In the genomic region with DNA sequence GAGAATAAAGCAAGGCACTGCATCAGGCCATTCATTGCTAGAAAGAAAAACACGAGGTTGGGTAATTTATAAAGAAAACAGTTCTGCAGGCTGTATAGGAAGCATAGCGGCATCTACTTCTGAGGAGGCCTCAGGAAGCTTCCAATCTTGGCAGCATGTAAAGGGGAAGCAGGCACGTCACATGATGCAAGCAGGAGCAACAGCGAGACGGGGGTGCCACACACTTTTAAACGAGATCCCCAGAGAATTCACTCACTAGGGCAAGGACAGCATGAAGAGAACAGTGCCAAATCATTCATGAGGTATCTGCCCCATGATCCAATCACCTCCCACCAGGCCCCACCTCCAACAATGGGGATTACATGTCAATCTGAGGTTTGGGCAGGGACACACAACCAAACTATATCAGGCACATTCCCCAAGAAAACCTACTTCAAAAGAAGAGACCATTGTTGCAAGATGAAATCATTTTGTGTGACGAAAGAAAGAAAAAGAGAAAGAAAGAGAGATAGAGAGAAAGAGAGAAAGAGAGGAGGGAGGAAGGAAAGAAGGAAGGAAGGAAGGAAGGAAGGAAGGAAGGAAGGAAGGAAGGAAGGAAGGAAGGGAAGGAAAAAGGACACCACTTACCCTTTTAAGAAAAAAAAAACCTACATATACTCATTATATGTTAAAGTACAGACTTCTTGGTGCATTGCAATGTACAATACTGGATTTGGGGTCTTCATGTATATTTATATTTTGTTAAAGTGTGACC, we compare ENCODE assay signal across 1 cellular context.
TF ChIP-seq lines count a peak whose summit lies in the region.

No MANE protein-coding gene starts in this region.

TF ChIP-seq in K562, 482 proteins besides CTCF, POLR2A, EP300 and RAD21 (continued from another document):
- TF ChIP-seq, protein P1, sequence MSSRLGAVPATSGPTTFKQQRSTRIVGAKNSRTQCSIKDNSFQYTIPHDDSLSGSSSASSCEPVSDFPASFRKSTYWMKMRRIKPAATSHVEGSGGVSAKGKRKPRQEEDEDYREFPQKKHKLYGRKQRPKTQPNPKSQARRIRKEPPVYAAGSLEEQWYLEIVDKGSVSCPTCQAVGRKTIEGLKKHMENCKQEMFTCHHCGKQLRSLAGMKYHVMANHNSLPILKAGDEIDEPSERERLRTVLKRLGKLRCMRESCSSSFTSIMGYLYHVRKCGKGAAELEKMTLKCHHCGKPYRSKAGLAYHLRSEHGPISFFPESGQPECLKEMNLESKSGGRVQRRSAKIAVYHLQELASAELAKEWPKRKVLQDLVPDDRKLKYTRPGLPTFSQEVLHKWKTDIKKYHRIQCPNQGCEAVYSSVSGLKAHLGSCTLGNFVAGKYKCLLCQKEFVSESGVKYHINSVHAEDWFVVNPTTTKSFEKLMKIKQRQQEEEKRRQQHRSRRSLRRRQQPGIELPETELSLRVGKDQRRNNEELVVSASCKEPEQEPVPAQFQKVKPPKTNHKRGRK (tag; IDR thresholded peaks at IDR 0.05), result peak; percentile 77
- no peak for TF ChIP-seq ATF7 (IDR thresholded peaks at IDR 0.05)
- TF ChIP-seq ZNF165 (CRISPR knock-in tag; IDR thresholded peaks at IDR 0.05; ENCODE audit: borderline replicate concordance), result no peak
- TF ChIP-seq TRIM28 (IDR thresholded peaks at IDR 0.05), result peak; percentile 20; the same call in 1 of the 2 replicates
- TF ChIP-seq TRIM24 (IDR thresholded peaks at IDR 0.05), result peak; percentile 61 to 75; a peak in 2 of 4 replicates
- TF ChIP-seq, protein P2, sequence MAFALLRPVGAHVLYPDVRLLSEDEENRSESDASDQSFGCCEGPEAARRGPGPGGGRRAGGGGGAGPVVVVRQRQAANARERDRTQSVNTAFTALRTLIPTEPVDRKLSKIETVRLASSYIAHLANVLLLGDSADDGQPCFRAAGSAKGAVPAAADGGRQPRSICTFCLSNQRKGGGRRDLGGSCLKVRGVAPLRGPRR (CRISPR knock-in tag; IDR thresholded peaks at IDR 0.05), result no peak
- no peak for TF ChIP-seq GABPB2 (CRISPR knock-in tag; conservative IDR thresholded peaks at IDR 0.05)
- TF ChIP-seq ETV5 (CRISPR knock-in tag; IDR thresholded peaks at IDR 0.05; ENCODE audit: low read depth), result no peak
- no peak for TF ChIP-seq ZNF707 (CRISPR knock-in tag; conservative IDR thresholded peaks at IDR 0.05)
- peak; percentile 25; the same call in 1 of the 2 replicates for TF ChIP-seq ZNF316 (IDR thresholded peaks at IDR 0.05)
- TF ChIP-seq CEBPG (CRISPR knock-in tag; IDR thresholded peaks at IDR 0.05), result peak; percentile 79
- TF ChIP-seq CEBPG (tag; conservative IDR thresholded peaks at IDR 0.05 in 1 of 2, IDR thresholded peaks at IDR 0.05 in 1 of 2), result peak in 1 of 2 experiments; percentile 36; a peak in 1 of 4 replicates
- TF ChIP-seq, protein P3, sequence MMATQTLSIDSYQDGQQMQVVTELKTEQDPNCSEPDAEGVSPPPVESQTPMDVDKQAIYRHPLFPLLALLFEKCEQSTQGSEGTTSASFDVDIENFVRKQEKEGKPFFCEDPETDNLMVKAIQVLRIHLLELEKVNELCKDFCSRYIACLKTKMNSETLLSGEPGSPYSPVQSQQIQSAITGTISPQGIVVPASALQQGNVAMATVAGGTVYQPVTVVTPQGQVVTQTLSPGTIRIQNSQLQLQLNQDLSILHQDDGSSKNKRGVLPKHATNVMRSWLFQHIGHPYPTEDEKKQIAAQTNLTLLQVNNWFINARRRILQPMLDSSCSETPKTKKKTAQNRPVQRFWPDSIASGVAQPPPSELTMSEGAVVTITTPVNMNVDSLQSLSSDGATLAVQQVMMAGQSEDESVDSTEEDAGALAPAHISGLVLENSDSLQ (IDR thresholded peaks at IDR 0.05), result 0 out of 2 replicates have a peak, but pooled peaks have one; percentile 23
